ENCODE assay signal across 26 cellular contexts in the genomic region with DNA sequence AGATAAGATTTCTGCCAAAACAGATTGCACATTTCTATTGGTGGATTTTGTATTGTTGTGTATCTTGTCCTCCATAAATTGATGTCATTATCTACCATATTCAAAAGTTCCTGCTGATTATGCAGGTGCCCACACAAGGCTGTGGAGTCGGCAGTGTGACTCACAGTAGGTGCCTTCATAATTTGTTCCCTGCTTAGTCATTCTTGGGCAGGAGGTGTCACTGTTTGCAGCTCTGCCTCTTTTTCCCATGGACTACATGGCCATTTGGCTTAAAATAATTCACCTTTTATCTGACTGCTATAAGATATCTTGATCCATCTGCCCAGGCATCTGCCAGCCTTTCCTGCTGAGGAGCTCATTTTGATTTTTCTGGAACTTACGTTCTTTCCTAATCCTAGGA. TPM values are rescaled to one million over a fixed set of nuclear protein-coding genes. Genes with fewer than 3 reads are reported as not detected.
A peak's percentile ranks its signal among the peaks of the same experiment; 100 is the strongest.
DNase-seq lines count a peak whose midpoint lies in the region; ATAC-seq, FAIRE-seq and TF ChIP-seq lines count a peak whose summit lies in the region.
"Had no signal": no experiment of that assay in that cellular context is flagged by ENCODE, and none has a peak within 500 bp of the region (broad histone marks: within the 10 kb centered on the region; RNA-seq: fewer than 3 reads in every experiment).

No MANE protein-coding gene starts in this region.

- no peaks in the 10 kb centered on the region for H3K27me3 ChIP-seq in endodermal cell (ENCODE audit: control insufficient read depth, insufficient read depth, low read length, poor library complexity, severe bottlenecking)
- H3K27me3 ChIP-seq in trophoblast cell (ENCODE audit: insufficient read depth, low read length): no peaks in the 10 kb centered on the region
- H3K27me3 ChIP-seq in thyroid gland: no peaks in the 10 kb centered on the region
- H3K27me3 ChIP-seq: tibial nerve had no signal

- no peaks in the 10 kb centered on the region for H3K4me1 ChIP-seq in endodermal cell (ENCODE audit: control insufficient read depth, insufficient read depth, low read length)
- H3K4me1 ChIP-seq in trophoblast cell (ENCODE audit: control insufficient read depth in 1 of 2, insufficient read depth in 2 of 2, low read length in 2 of 2): no peaks in the 10 kb centered on the region
- H3K4me1 ChIP-seq in kidney (ENCODE audit: control insufficient read depth in 1 of 2, insufficient read depth in 1 of 2, low read depth in 1 of 2, low read length in 2 of 2): no peaks in the 10 kb centered on the region
- no peaks in the 10 kb centered on the region for H3K4me1 ChIP-seq in thyroid gland
- H3K4me1 ChIP-seq: A549, tibial nerve had no signal

- no peak overlapping the region for H4K91ac ChIP-seq in trophoblast cell (ENCODE audit: low read depth, low read length)

- no peak overlapping the region for H2BK12ac ChIP-seq in trophoblast cell (ENCODE audit: low read length)

- 90 to 100% methylated on average over 1 to 2 of the region's 2 CpGs for WGBS in endodermal cell (ENCODE audit: insufficient coverage in 1 of 2, insufficient read length in 1 of 2), 2 experiments
- no CpG with 5 or more reads among the region's 2 CpGs for WGBS in trophoblast cell (ENCODE audit: extremely low coverage, insufficient coverage, insufficient read length)
- WGBS in thyroid gland, 2 donors: 67 to 84% methylated on average over 2 of the region's 2 CpGs

- H3K27ac ChIP-seq in endodermal cell (ENCODE audit: low read depth, low read length) (no peak overlapping the region), trophoblast cell (ENCODE audit: low read depth, low read length) (no peak overlapping the region), kidney (ENCODE audit: low read depth in 2 of 2, low read length in 2 of 2) (no peak overlapping the region), thyroid gland (no peak overlapping the region)
- H3K27ac ChIP-seq: A549, dorsolateral prefrontal cortex, tibial nerve had no signal

- no peaks in the 10 kb centered on the region for H3K36me3 ChIP-seq in endodermal cell (ENCODE audit: control insufficient read depth, insufficient read depth, low read length)
- no peaks in the 10 kb centered on the region for H3K36me3 ChIP-seq in trophoblast cell (ENCODE audit: control insufficient read depth in 1 of 2, insufficient read depth in 2 of 2, low read length in 2 of 2)
- H3K36me3 ChIP-seq in kidney (ENCODE audit: control insufficient read depth in 1 of 2, insufficient read depth in 2 of 2, low read length in 2 of 2): no peaks in the 10 kb centered on the region
- no peaks in the 10 kb centered on the region for H3K36me3 ChIP-seq in thyroid gland
- H3K36me3 ChIP-seq: tibial nerve had no signal

- FAIRE-seq in kidney (lab: Jason Lieb, UNC): no peak
- no peak for FAIRE-seq in H54 (lab: Jason Lieb, UNC)
- FAIRE-seq: A549, H1 had no signal

- H3K36me3 Mint-ChIP-seq in activated CD8-positive, alpha-beta T cell treated with anti-CD3 and anti-CD28 coated beads for 36 hours (ENCODE audit: low read depth): no peaks in the 10 kb centered on the region
- no peaks in the 10 kb centered on the region for H3K36me3 Mint-ChIP-seq in activated CD8-positive, alpha-beta T cell treated with anti-CD3 and anti-CD28 coated beads, Interleukin-2, amount 10 ng/mL, durations not matched to agents 7 days and 5 days (ENCODE audit: low read depth)
- H3K36me3 Mint-ChIP-seq in endodermal cell (ENCODE audit: low read depth): no peaks in the 10 kb centered on the region
- H3K36me3 Mint-ChIP-seq: activated naive CD8-positive, alpha-beta T cell treated with anti-CD3 and anti-CD28 coated beads, Interleukin-2, amount 10 ng/mL, durations not matched to agents 7 days and 5 days; CD14-positive monocyte; immature natural killer cell; memory B cell; T-cell had no signal

- H3K4me2 ChIP-seq in trophoblast cell (ENCODE audit: low read length): no peak overlapping the region
- H3K4me2 ChIP-seq: A549, smooth muscle cell had no signal

- no peak overlapping the region for H3K4ac ChIP-seq in trophoblast cell (ENCODE audit: low read depth, low read length)

- TF ChIP-seq CTCF in activated CD8-positive, alpha-beta T cell treated with anti-CD3 and anti-CD28 coated beads for 36 hours (IDR thresholded peaks at IDR 0.05): no peak
- TF ChIP-seq CTCF in endodermal cell (conservative IDR thresholded peaks at IDR 0.05) (peak; percentile 48), kidney (IDR thresholded peaks at IDR 0.05; ENCODE audit: borderline replicate concordance, extremely low read depth, insufficient read depth) (no peak), thyroid gland (IDR thresholded peaks at IDR 0.05) (no peak)

- H3K14ac ChIP-seq in trophoblast cell (ENCODE audit: low read length): no peak overlapping the region

- no peak overlapping the region for H2BK5ac ChIP-seq in trophoblast cell (ENCODE audit: low read depth, low read length, poor library complexity)

- no peak overlapping the region for H3K9ac ChIP-seq in endodermal cell (ENCODE audit: extremely low read depth, low read length, poor library complexity, severe bottlenecking)
- no peak overlapping the region for H3K9ac ChIP-seq in trophoblast cell (ENCODE audit: low read length)
- H3K9ac ChIP-seq in kidney (ENCODE audit: low read length in 2 of 2): no peak overlapping the region

- CTCF ChIA-PET in activated CD8-positive, alpha-beta T cell treated with anti-CD3 and anti-CD28 coated beads for 36 hours (lab: Charles Lee): no interaction called here
- CTCF ChIA-PET in activated CD8-positive, alpha-beta T cell treated with anti-CD3 and anti-CD28 coated beads, Interleukin-2, amount 10 ng/mL, durations not matched to agents 7 days and 5 days (lab: Charles Lee): no interaction called here

- H3K27me3 Mint-ChIP-seq in activated CD8-positive, alpha-beta T cell treated with anti-CD3 and anti-CD28 coated beads for 36 hours: peaks cover 16% of the 10 kb centered on the region
- peaks cover 3% of the 10 kb centered on the region for H3K27me3 Mint-ChIP-seq in activated CD8-positive, alpha-beta T cell treated with anti-CD3 and anti-CD28 coated beads, Interleukin-2, amount 10 ng/mL, durations not matched to agents 7 days and 5 days (ENCODE audit: low read depth)
- no peaks in the 10 kb centered on the region for H3K27me3 Mint-ChIP-seq in endodermal cell (ENCODE audit: insufficient read depth)

- no peaks in the 10 kb centered on the region for H3K9me3 Mint-ChIP-seq in activated CD8-positive, alpha-beta T cell treated with anti-CD3 and anti-CD28 coated beads for 36 hours
- H3K9me3 Mint-ChIP-seq in activated CD8-positive, alpha-beta T cell treated with anti-CD3 and anti-CD28 coated beads, Interleukin-2, amount 10 ng/mL, durations not matched to agents 7 days and 5 days (ENCODE audit: insufficient read depth): no peaks in the 10 kb centered on the region
- no peaks in the 10 kb centered on the region for H3K9me3 Mint-ChIP-seq in endodermal cell
- H3K9me3 Mint-ChIP-seq: activated naive CD8-positive, alpha-beta T cell treated with anti-CD3 and anti-CD28 coated beads, Interleukin-2, amount 10 ng/mL, durations not matched to agents 7 days and 5 days; nephron; stimulated activated naive B cell treated with anti-CD40 and anti-IgM and Interleukin-4, amounts not matched to agents 10 μg/mL and 1 μg/mL and 100 μg/mL, for 72 hours; T-cell had no signal

- no peak overlapping the region for H2AK5ac ChIP-seq in trophoblast cell (ENCODE audit: low read length)

- no peak overlapping the region for H3K4me3 Mint-ChIP-seq in activated CD8-positive, alpha-beta T cell treated with anti-CD3 and anti-CD28 coated beads for 36 hours
- no peak overlapping the region for H3K4me3 Mint-ChIP-seq in activated CD8-positive, alpha-beta T cell treated with anti-CD3 and anti-CD28 coated beads, Interleukin-2, amount 10 ng/mL, durations not matched to agents 7 days and 5 days
- H3K4me3 Mint-ChIP-seq in endodermal cell: no peak overlapping the region
- H3K4me3 Mint-ChIP-seq: activated naive CD8-positive, alpha-beta T cell treated with anti-CD3 and anti-CD28 coated beads, Interleukin-2, amount 10 ng/mL, durations not matched to agents 7 days and 5 days; CD14-positive monocyte; immature natural killer cell; memory B cell; nephron; stimulated activated naive B cell treated with anti-CD40 and anti-IgM and Interleukin-4, amounts not matched to agents 10 μg/mL and 1 μg/mL and 100 μg/mL, for 72 hours; T-cell had no signal

- H3K18ac ChIP-seq in trophoblast cell (ENCODE audit: low read length): no peak overlapping the region

- no peaks in the 10 kb centered on the region for H3K79me1 ChIP-seq in trophoblast cell (ENCODE audit: low read length)

- no peak overlapping the region for H3K23ac ChIP-seq in trophoblast cell (ENCODE audit: low read length)

- H3K79me2 ChIP-seq in trophoblast cell (ENCODE audit: control insufficient read depth, insufficient read depth, low read length, poor library complexity): no peaks in the 10 kb centered on the region

- no peak overlapping the region for H2BK120ac ChIP-seq in trophoblast cell (ENCODE audit: insufficient read depth, low read length, poor library complexity)

- H3K9me3 ChIP-seq in endodermal cell (ENCODE audit: control insufficient read depth, low read length): no peaks in the 10 kb centered on the region
- H3K9me3 ChIP-seq in trophoblast cell (ENCODE audit: insufficient read depth, low read depth, low read length): no peaks in the 10 kb centered on the region
- no peaks in the 10 kb centered on the region for H3K9me3 ChIP-seq in kidney (ENCODE audit: control insufficient read depth in 1 of 2, low read length in 2 of 2)
- no peaks in the 10 kb centered on the region for H3K9me3 ChIP-seq in thyroid gland
- H3K9me3 ChIP-seq: A549, tibial nerve had no signal

- H4K8ac ChIP-seq in trophoblast cell (ENCODE audit: low read depth, low read length): peak overlapping the region; percentile 19

- H4K12ac ChIP-seq in trophoblast cell (ENCODE audit: low read depth, low read length): no peak overlapping the region

- no peak overlapping the region for H3K27ac Mint-ChIP-seq in activated CD8-positive, alpha-beta T cell treated with anti-CD3 and anti-CD28 coated beads for 36 hours
- no peak overlapping the region for H3K27ac Mint-ChIP-seq in activated CD8-positive, alpha-beta T cell treated with anti-CD3 and anti-CD28 coated beads, Interleukin-2, amount 10 ng/mL, durations not matched to agents 7 days and 5 days
- no peak overlapping the region for H3K27ac Mint-ChIP-seq in endodermal cell
- H3K27ac Mint-ChIP-seq: activated naive CD8-positive, alpha-beta T cell treated with anti-CD3 and anti-CD28 coated beads, Interleukin-2, amount 10 ng/mL, durations not matched to agents 7 days and 5 days; CD14-positive monocyte; immature natural killer cell; memory B cell; nephron; stimulated activated naive B cell treated with anti-CD40 and anti-IgM and Interleukin-4, amounts not matched to agents 10 μg/mL and 1 μg/mL and 100 μg/mL, for 72 hours; T-cell had no signal

- no peaks in the 10 kb centered on the region for H3K4me1 Mint-ChIP-seq in activated CD8-positive, alpha-beta T cell treated with anti-CD3 and anti-CD28 coated beads for 36 hours (ENCODE audit: low read depth)
- H3K4me1 Mint-ChIP-seq in activated CD8-positive, alpha-beta T cell treated with anti-CD3 and anti-CD28 coated beads, Interleukin-2, amount 10 ng/mL, durations not matched to agents 7 days and 5 days (ENCODE audit: low read depth): no peaks in the 10 kb centered on the region
- peaks cover 6% of the 10 kb centered on the region for H3K4me1 Mint-ChIP-seq in endodermal cell
- H3K4me1 Mint-ChIP-seq: activated naive CD8-positive, alpha-beta T cell treated with anti-CD3 and anti-CD28 coated beads, Interleukin-2, amount 10 ng/mL, durations not matched to agents 7 days and 5 days; CD14-positive monocyte; immature natural killer cell; memory B cell; nephron; stimulated activated naive B cell treated with anti-CD40 and anti-IgM and Interleukin-4, amounts not matched to agents 10 μg/mL and 1 μg/mL and 100 μg/mL, for 72 hours; T-cell had no signal

- no peak overlapping the region for H2AFZ ChIP-seq in trophoblast cell (ENCODE audit: insufficient read depth, low read length, poor library complexity)

- DNase-seq in activated CD8-positive, alpha-beta T cell treated with anti-CD3 and anti-CD28 coated beads for 36 hours: peak; percentile 4
- DNase-seq in activated CD8-positive, alpha-beta T cell treated with anti-CD3 and anti-CD28 coated beads, Interleukin-2, amount 10 ng/mL, durations not matched to agents 7 days and 5 days: no peak
- DNase-seq in HT-29 (ENCODE audit: low spot score) (peak; percentile 2), endodermal cell (peak; percentile 46), trophoblast cell (peak; percentile 87 to 90), kidney (no peak), thyroid gland (no peak), H54 (ENCODE audit: insufficient read length, low spot score) (no peak)
- DNase-seq: activated naive CD8-positive, alpha-beta T cell treated with anti-CD3 and anti-CD28 coated beads, Interleukin-2, amount 10 ng/mL, durations not matched to agents 7 days and 5 days; dorsolateral prefrontal cortex; immature natural killer cell; MM.1S; NCI-H2029 treated with DMSO at 0.1 percent for 48 hours; NCI-H510A; SHP77; stimulated activated naive B cell treated with anti-CD40 and anti-IgM and Interleukin-4, amounts not matched to agents 10 μg/mL and 1 μg/mL and 100 μg/mL, for 72 hours; T-cell had no signal

- POLR2A ChIA-PET in activated CD8-positive, alpha-beta T cell treated with anti-CD3 and anti-CD28 coated beads for 36 hours (lab: Charles Lee): interaction anchor here (0.7 kb wide), 1 partner anchor 70 kb away, joined by 3 read pairs; no protein-coding TSS in a partner anchor
- POLR2A ChIA-PET in activated CD8-positive, alpha-beta T cell treated with anti-CD3 and anti-CD28 coated beads, Interleukin-2, amount 10 ng/mL, durations not matched to agents 7 days and 5 days (lab: Charles Lee): no interaction called here

- H3K4me3 ChIP-seq in endodermal cell (ENCODE audit: low read length): no peak overlapping the region
- no peak overlapping the region for H3K4me3 ChIP-seq in trophoblast cell (ENCODE audit: low read depth, low read length)
- no peak overlapping the region for H3K4me3 ChIP-seq in kidney (ENCODE audit: low read length in 2 of 2)
- H3K4me3 ChIP-seq in thyroid gland (replicated peaks in 1 of 3): no peak overlapping the region
- H3K4me3 ChIP-seq: A549, dorsolateral prefrontal cortex, smooth muscle cell, tibial nerve had no signal

- intact Hi-C loops in activated CD8-positive, alpha-beta T cell treated with anti-CD3 and anti-CD28 coated beads for 36 hours (cut with micrococcal nuclease): no loop called here
- intact Hi-C loops in kidney (cut with DNase I) (no loop called here), thyroid gland (cut with DNase I) (no loop called here)

- ATAC-seq in activated CD8-positive, alpha-beta T cell treated with anti-CD3 and anti-CD28 coated beads for 36 hours: no peak
- no peak for ATAC-seq in activated CD8-positive, alpha-beta T cell treated with anti-CD3 and anti-CD28 coated beads, Interleukin-2, amount 10 ng/mL, durations not matched to agents 7 days and 5 days
- ATAC-seq: A549; esophagus mucosa; stimulated activated naive B cell treated with anti-CD40 and anti-IgM and Interleukin-4, amounts not matched to agents 10 μg/mL and 1 μg/mL and 100 μg/mL, for 72 hours; T-cell had no signal

- no peak for TF ChIP-seq POLR2A in thyroid gland (IDR thresholded peaks at IDR 0.05)
- TF ChIP-seq POLR2A in H54 (IDR thresholded peaks at IDR 0.05; ENCODE audit: low read depth, low read length): no peak

RNA-seq across cellular contexts. Expression of a gene that starts 33.6 kb away (rescaled TPM):
- under 1 TPM in 1 of 2 experiments, not detected in 1; 0.05 TPM for total RNA-seq in activated CD8-positive, alpha-beta T cell treated with anti-CD3 and anti-CD28 coated beads for 36 hours
- total RNA-seq in activated CD8-positive, alpha-beta T cell treated with anti-CD3 and anti-CD28 coated beads, Interleukin-2, amount 10 ng/mL, durations not matched to agents 7 days and 5 days: under 1 TPM in 1 of 2 experiments, not detected in 1; 0.53 TPM
- total RNA-seq in HT-29 (2014; rRNA removed; shearing (Covaris generic)): 0.39 and 0.61 TPM in 2 replicates
- total RNA-seq in endodermal cell (1 to 10 TPM; 4.6 to 9.4 TPM), kidney (39.9 TPM), thyroid gland (1 to 10 TPM; 2.0 to 6.6 (median 2.4) TPM)
- polyA plus RNA-seq in endodermal cell (2013, experiment 1 of 2): 1.7 TPM
- polyA plus RNA-seq in endodermal cell (2013, experiment 2 of 2): 1.9 TPM
- polyA plus RNA-seq in trophoblast cell (2013): 20.1 and 20.5 TPM in 2 replicates
- polyA plus RNA-seq in kidney (ENCODE audit: insufficient read depth, low read depth, low replicate concordance): 83.2 TPM
- total RNA-seq: activated CD8-positive, alpha-beta memory T cell treated with anti-CD3 and anti-CD28 coated beads for 36 hours; T-cell had no signal
- polyA plus RNA-seq: CD14-positive monocyte, immature natural killer cell had no signal

Comparison
In these comparisons a context has a peak if more than half of its experiments do, and no peak if none do; other contexts are left out.
1. DNase-seq: peak in activated CD8-positive, alpha-beta T cell treated with anti-CD3 and anti-CD28 coated beads for 36 hours (single experiment), HT-29 (single experiment), endodermal cell (single experiment) and trophoblast cell (2 of 2); none in activated CD8-positive, alpha-beta T cell treated with anti-CD3 and anti-CD28 coated beads, Interleukin-2, amount 10 ng/mL, durations not matched to agents 7 days and 5 days (single experiment), kidney (single experiment), thyroid gland (0 of 2) and H54 (single experiment).